In the genomic region with DNA sequence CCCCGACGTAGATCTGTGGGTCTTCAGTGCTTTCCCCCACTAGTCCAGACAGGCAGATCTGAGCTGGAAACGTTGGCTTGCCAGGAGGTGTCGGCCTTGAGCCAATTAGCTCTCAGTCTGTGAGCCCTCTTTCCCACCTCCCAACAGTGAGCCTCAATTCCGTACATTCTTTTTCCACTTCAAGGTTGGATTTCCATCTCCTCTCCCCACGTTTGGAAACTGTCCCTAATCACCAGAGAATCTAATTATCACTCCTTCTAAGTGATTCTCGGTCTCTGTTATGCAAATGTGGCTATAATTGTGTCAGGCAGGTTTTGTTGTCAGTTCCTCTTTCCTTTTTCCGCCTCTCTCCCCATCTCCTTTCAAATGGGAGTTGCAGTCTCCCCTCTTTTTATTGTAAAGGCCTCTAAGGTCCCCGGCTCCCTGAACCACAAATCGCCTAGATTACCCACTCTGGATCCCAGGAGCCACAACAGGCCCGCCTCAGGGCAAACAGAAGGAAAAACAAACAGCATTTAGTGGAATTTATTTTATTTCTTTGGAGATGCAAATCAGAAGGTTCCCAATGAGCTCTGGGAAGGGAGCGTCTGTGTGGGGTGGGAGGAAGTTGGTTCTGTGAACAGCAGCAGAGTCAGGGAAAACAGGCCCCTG, we compare ENCODE assay signal across 12 cellular contexts. TPM values are rescaled to one million over a fixed set of nuclear protein-coding genes. Genes with fewer than 3 reads are reported as not detected.
DNase-seq lines count a peak whose midpoint lies in the region; ATAC-seq and TF ChIP-seq lines count a peak whose summit lies in the region.
"Had no signal": no experiment of that assay in that cellular context is flagged by ENCODE, and none has a peak within 500 bp of the region (broad histone marks: within the 10 kb centered on the region; RNA-seq: fewer than 3 reads in every experiment).

No MANE protein-coding gene starts in this region.

- TF ChIP-seq CTCF in GM12875 (IDR thresholded peaks at IDR 0.05; ENCODE audit: borderline replicate concordance, insufficient read depth, low read depth, low read length), result peak; percentile 27; the same call in 1 of the 2 replicates
- TF ChIP-seq CTCF in activated CD8-positive, alpha-beta T cell treated with anti-CD3 and anti-CD28 coated beads for 36 hours (IDR thresholded peaks at IDR 0.05), result no peak

- no peaks in the 10 kb centered on the region for H3K36me3 ChIP-seq in HAP-1 (replicated peaks)
- no peaks in the 10 kb centered on the region for H3K36me3 ChIP-seq in NT2/D1 (ENCODE audit: insufficient read depth, insufficient read length, low read length)
- H3K36me3 ChIP-seq: vagina had no signal

- H3K27me3 ChIP-seq in HAP-1 (ENCODE audit: low read depth), result peaks cover 39% of the 10 kb centered on the region
- H3K27me3 ChIP-seq in NT2/D1 (ENCODE audit: insufficient read depth, insufficient read length), result peaks cover 51% of the 10 kb centered on the region
- H3K27me3 ChIP-seq: vagina had no signal

- POLR2A ChIA-PET in activated CD8-positive, alpha-beta T cell treated with anti-CD3 and anti-CD28 coated beads for 36 hours (lab: Charles Lee), result no interaction called here

- CTCF ChIA-PET in activated CD8-positive, alpha-beta T cell treated with anti-CD3 and anti-CD28 coated beads for 36 hours (lab: Charles Lee), result interaction anchor here (1.2 to 2.8 kb wide), 2 partner anchors 48 to 92 kb away, joined by 3 to 7 read pairs; no protein-coding TSS in a partner anchor

- H3K4me1 Mint-ChIP-seq in activated CD8-positive, alpha-beta T cell treated with anti-CD3 and anti-CD28 coated beads for 36 hours (ENCODE audit: low read depth), result peaks cover 5% of the 10 kb centered on the region
- H3K4me1 Mint-ChIP-seq in activated naive CD8-positive, alpha-beta T cell treated with anti-CD3 and anti-CD28 coated beads, Interleukin-2, amount 50 U/mL, for 24 hours, result no peaks in the 10 kb centered on the region

- H3K27ac Mint-ChIP-seq in activated CD8-positive, alpha-beta T cell treated with anti-CD3 and anti-CD28 coated beads for 36 hours, result no peak overlapping the region
- H3K27ac Mint-ChIP-seq in activated naive CD8-positive, alpha-beta T cell treated with anti-CD3 and anti-CD28 coated beads, Interleukin-2, amount 50 U/mL, for 24 hours, result no peak overlapping the region

- ATAC-seq in activated CD8-positive, alpha-beta T cell treated with anti-CD3 and anti-CD28 coated beads for 36 hours, result no peak
- ATAC-seq in activated naive CD8-positive, alpha-beta T cell treated with anti-CD3 and anti-CD28 coated beads, Interleukin-2, amount 50 U/mL, for 24 hours, result no peak

- H3K36me3 Mint-ChIP-seq in activated CD8-positive, alpha-beta T cell treated with anti-CD3 and anti-CD28 coated beads for 36 hours (ENCODE audit: low read depth), result no peaks in the 10 kb centered on the region
- no peaks in the 10 kb centered on the region for H3K36me3 Mint-ChIP-seq in activated naive CD8-positive, alpha-beta T cell treated with anti-CD3 and anti-CD28 coated beads, Interleukin-2, amount 50 U/mL, for 24 hours (ENCODE audit: low read depth)

- in situ Hi-C loops in HAP-1 (cut with MboI; ENCODE audit: low sequenced_read_pairs), result no loop called here

- H3K9ac ChIP-seq in NT2/D1 (ENCODE audit: insufficient read length, low read depth), result peak overlapping the region; percentile 81

- H3K4me1 ChIP-seq in HAP-1 (peaks cover 17% of the 10 kb centered on the region), NT2/D1 (ENCODE audit: insufficient read depth, insufficient read length) (peaks cover 26% of the 10 kb centered on the region)

- DNase-seq in HAP-1 (ENCODE audit: low spot score in 2 of 2) (peak; percentile 82 to 83), NT2/D1 (ENCODE audit: low read depth, low spot score) (peak; percentile 100), iPS-NIHi7 (ENCODE audit: extremely low spot score) (peak; percentile 82), AML-193 (lab: John Stamatoyannopoulos, UW) (no peak), DMS114 treated with DMSO at 0.1 percent for 48 hours (lab: John Stamatoyannopoulos, UW; ENCODE audit: unreplicated experiment) (no peak)
- no peak for DNase-seq in activated CD8-positive, alpha-beta T cell treated with anti-CD3 and anti-CD28 coated beads for 36 hours
- no peak for DNase-seq in activated naive CD8-positive, alpha-beta T cell treated with anti-CD3 and anti-CD28 coated beads, Interleukin-2, amount 50 U/mL, for 24 hours
- DNase-seq: activated effector memory CD4-positive, alpha-beta T cell treated with anti-CD3 and anti-CD28 coated beads, Interleukin-2, amount 50 U/mL, for 16 hours; DND-41; dorsolateral prefrontal cortex had no signal

- no peaks in the 10 kb centered on the region for H3K9me3 Mint-ChIP-seq in activated CD8-positive, alpha-beta T cell treated with anti-CD3 and anti-CD28 coated beads for 36 hours
- no peaks in the 10 kb centered on the region for H3K9me3 Mint-ChIP-seq in activated naive CD8-positive, alpha-beta T cell treated with anti-CD3 and anti-CD28 coated beads, Interleukin-2, amount 50 U/mL, for 24 hours

- H3K9me3 ChIP-seq in HAP-1, result no peaks in the 10 kb centered on the region
- H3K9me3 ChIP-seq in NT2/D1 (ENCODE audit: insufficient read depth, low read length), result no peaks in the 10 kb centered on the region
- H3K9me3 ChIP-seq: vagina had no signal

- peaks cover 11% of the 10 kb centered on the region for H3K27me3 Mint-ChIP-seq in activated CD8-positive, alpha-beta T cell treated with anti-CD3 and anti-CD28 coated beads for 36 hours
- peaks cover 10% of the 10 kb centered on the region for H3K27me3 Mint-ChIP-seq in activated naive CD8-positive, alpha-beta T cell treated with anti-CD3 and anti-CD28 coated beads, Interleukin-2, amount 50 U/mL, for 24 hours

- intact Hi-C loops in activated CD8-positive, alpha-beta T cell treated with anti-CD3 and anti-CD28 coated beads for 36 hours (cut with micrococcal nuclease), result no loop called here

- H3K4me3 Mint-ChIP-seq in activated CD8-positive, alpha-beta T cell treated with anti-CD3 and anti-CD28 coated beads for 36 hours, result no peak overlapping the region
- no peak overlapping the region for H3K4me3 Mint-ChIP-seq in activated naive CD8-positive, alpha-beta T cell treated with anti-CD3 and anti-CD28 coated beads, Interleukin-2, amount 50 U/mL, for 24 hours

- H3K4me3 ChIP-seq in GM12875 (ENCODE audit: low read depth, low read length) (no peak overlapping the region), HAP-1 (no peak overlapping the region), NT2/D1 (ENCODE audit: insufficient read length, low read depth) (peak overlapping the region; percentile 53)
- H3K4me3 ChIP-seq: dorsolateral prefrontal cortex, vagina had no signal

RNA-seq across cellular contexts. Expression of a gene that starts 29.4 kb away (rescaled TPM):
- not detected for total RNA-seq in activated CD8-positive, alpha-beta T cell treated with anti-CD3 and anti-CD28 coated beads for 36 hours

Comparison
In these comparisons a context has a peak if more than half of its experiments do, and no peak if none do; other contexts are left out.
1. DNase-seq: peak in HAP-1 (2 of 2), NT2/D1 (single experiment) and iPS-NIHi7 (single experiment); none in activated CD8-positive, alpha-beta T cell treated with anti-CD3 and anti-CD28 coated beads for 36 hours (single experiment), AML-193 (0 of 2), activated naive CD8-positive, alpha-beta T cell treated with anti-CD3 and anti-CD28 coated beads, Interleukin-2, amount 50 U/mL, for 24 hours (single experiment) and DMS114 treated with DMSO at 0.1 percent for 48 hours (single experiment).